20 cellular contexts compared by ENCODE assay signal in the genomic region with DNA sequence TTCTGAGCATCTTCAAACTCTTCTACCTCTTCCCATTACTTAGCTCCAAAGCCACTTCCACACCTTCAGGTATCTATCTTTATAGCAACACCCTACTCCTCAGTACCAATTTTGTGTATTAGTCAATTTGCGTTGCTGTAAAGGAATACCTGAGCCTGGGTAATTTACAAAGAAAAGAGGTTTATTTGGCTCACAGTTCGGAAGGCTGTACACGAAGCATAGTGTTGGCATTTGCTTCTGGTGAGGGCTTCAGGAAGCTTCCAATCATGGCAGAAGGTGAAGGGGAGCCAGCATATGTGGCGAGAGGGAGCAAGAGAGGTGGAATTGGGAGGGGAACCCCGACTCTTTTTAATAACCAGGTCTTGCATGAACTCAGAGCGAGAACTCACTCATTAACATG. TPM values are rescaled to one million over a fixed set of nuclear protein-coding genes. Genes with fewer than 3 reads are reported as not detected.
DNase-seq lines count a peak whose midpoint lies in the region; ATAC-seq, FAIRE-seq and TF ChIP-seq lines count a peak whose summit lies in the region.
"Had no signal": no experiment of that assay in that cellular context is flagged by ENCODE, and none has a peak within 500 bp of the region (broad histone marks: within the 10 kb centered on the region; RNA-seq: fewer than 3 reads in every experiment).

No MANE protein-coding gene starts in this region.

- H3K27me3 Mint-ChIP-seq in Caco-2 (ENCODE audit: insufficient read depth, unreplicated experiment): no peaks in the 10 kb centered on the region
- H3K27me3 Mint-ChIP-seq in activated T-helper 1 cell treated with anti-CD3 and anti-CD28 coated beads, Interleukin-12 subunit alpha, Interleukin-12 subunit beta, Interleukin-2, Interleukin-4 antibody, amounts not matched to agents 30 ng/mL and 10 ng/mL and 1 ng/mL, durations not matched to agents 14 hours and 24 hours and 36 hours (ENCODE audit: insufficient read depth): peaks cover 4% of the 10 kb centered on the region

- POLR2A ChIA-PET in Caco-2 (lab: Charles Lee): no interaction called here
- POLR2A ChIA-PET in K562 (lab: Yijun Ruan, JAX): interaction anchor here (0.7 kb wide), 1 partner anchor 103 kb away, joined by 3 read pairs; no protein-coding TSS in a partner anchor

- no TSS peak for BruUV-seq in Caco-2 (replicated peaks; lab: Mats Ljungman, UMichigan)
- BruUV-seq in K562 (replicated peaks; lab: Mats Ljungman, UMichigan): no TSS peak

- CTCF ChIA-PET in Caco-2 (lab: Charles Lee) (no interaction called here), K562 (lab: Yijun Ruan, JAX; ENCODE audit: low intra/inter-chr PET ratio) (no interaction called here)

- DNase-seq in Caco-2 (peak in 1 of 2 experiments; percentile 7), K562 (ENCODE audit: extremely low read depth in 1 of 4, low spot score in 3 of 4) (no peak), AG08395 (ENCODE audit: low spot score) (no peak), Karpas-422 (no peak), GM20000 (ENCODE audit: low spot score) (no peak)
- no peak for DNase-seq in activated T-helper 1 cell treated with anti-CD3 and anti-CD28 coated beads, Interleukin-12 subunit alpha, Interleukin-12 subunit beta, Interleukin-2, Interleukin-4 antibody, amounts not matched to agents 30 ng/mL and 10 ng/mL and 1 ng/mL, durations not matched to agents 14 hours and 24 hours and 36 hours (ENCODE audit: low spot score)
- DNase-seq: 8988T; Calu3; CD4-positive, CD25-positive, alpha-beta regulatory T cell; DMS79 had no signal

- H3K9me3 Mint-ChIP-seq in Caco-2 (ENCODE audit: unreplicated experiment): peaks cover 3% of the 10 kb centered on the region
- peaks cover 11% of the 10 kb centered on the region for H3K9me3 Mint-ChIP-seq in activated T-helper 1 cell treated with anti-CD3 and anti-CD28 coated beads, Interleukin-12 subunit alpha, Interleukin-12 subunit beta, Interleukin-2, Interleukin-4 antibody, amounts not matched to agents 30 ng/mL and 10 ng/mL and 1 ng/mL, durations not matched to agents 14 hours and 24 hours and 36 hours

- TF ChIP-seq CTCF in Caco-2 (IDR thresholded peaks at IDR 0.05; ENCODE audit: insufficient read depth in 1 of 2, low read depth in 1 of 2, low read length in 1 of 2, severe bottlenecking in 1 of 2, unreplicated experiment in 1 of 2) (no peak), K562 (IDR thresholded peaks at IDR 0.05 in 2 of 3, conservative IDR thresholded peaks at IDR 0.05 in 1 of 3; ENCODE audit: insufficient read depth in 2 of 3, low read depth in 1 of 3, low read length in 3 of 3) (no peak), GM20000 (IDR thresholded peaks at IDR 0.05; ENCODE audit: extremely low read depth, missing control alignments) (no peak)

- no peak for ATAC-seq in K562
- ATAC-seq: GM12878 had no signal

- H3K9ac ChIP-seq in HUES6 (ENCODE audit: low read length) (no peak overlapping the region), K562 (ENCODE audit: insufficient read depth in 1 of 2, low read depth in 2 of 2, low read length in 2 of 2) (no peak overlapping the region), iPS-18a (ENCODE audit: low read length) (no peak overlapping the region), Karpas-422 (ENCODE audit: low read length) (no peak overlapping the region)
- H3K9ac ChIP-seq: BLaER1 treated with 17β-estradiol and CSF1 and Interleukin-3, amounts not matched to agents 10 nM and 100 nM; KMS-11 had no signal

- intact Hi-C loops in Caco-2 (cut with micrococcal nuclease; ENCODE audit: unreplicated experiment) (no loop called here), K562 (cut with micrococcal nuclease) (loop anchor here (5.0 kb wide), 1 partner anchor 175 kb away; no protein-coding TSS in a partner anchor)
- intact Hi-C loops in activated T-helper 1 cell treated with anti-CD3 and anti-CD28 coated beads, Interleukin-12 subunit alpha, Interleukin-12 subunit beta, Interleukin-2, Interleukin-4 antibody, amounts not matched to agents 30 ng/mL and 10 ng/mL and 1 ng/mL, durations not matched to agents 14 hours and 24 hours and 36 hours (cut with micrococcal nuclease): no loop called here

- peaks cover 6% of the 10 kb centered on the region; the same call in 1 of the 2 replicates for H4K20me1 ChIP-seq in K562 (replicated peaks; ENCODE audit: control insufficient read depth, insufficient read depth, low read length)
- 0 out of 2 replicates have a peak, but pooled peaks cover 3% of the 10 kb centered on the region for H4K20me1 ChIP-seq in Karpas-422 (ENCODE audit: insufficient read depth, low read depth, low read length)

- peaks cover 24% of the 10 kb centered on the region for H3K4me1 ChIP-seq in Caco-2
- H3K4me1 ChIP-seq in HUES6 (ENCODE audit: control insufficient read depth, insufficient read depth, low read length): peaks cover 35% of the 10 kb centered on the region
- peaks cover 0 to 10% of the 10 kb centered on the region in 2 experiments; a peak in 1 of 5 replicates for H3K4me1 ChIP-seq in K562 (replicated peaks in 1 of 2; ENCODE audit: control insufficient read depth in 2 of 2, insufficient read depth in 2 of 2, low read length in 2 of 2)
- H3K4me1 ChIP-seq in iPS-18a (ENCODE audit: control insufficient read depth, low read depth, low read length): peaks cover 48% of the 10 kb centered on the region
- H3K4me1 ChIP-seq in Karpas-422 (ENCODE audit: low read length): no peaks in the 10 kb centered on the region

- H3K9me1 ChIP-seq in K562 (ENCODE audit: control insufficient read depth, insufficient read depth, low read length): no peaks in the 10 kb centered on the region

- H3K9me3 ChIP-seq in Caco-2 (peaks cover 4% of the 10 kb centered on the region), HUES6 (ENCODE audit: control insufficient read depth, insufficient read depth, low read depth, low read length) (peaks cover 19% of the 10 kb centered on the region), K562 (replicated peaks; ENCODE audit: control insufficient read depth, insufficient read depth, low read depth, low read length) (peaks cover 5% of the 10 kb centered on the region), iPS-18a (ENCODE audit: control insufficient read depth, low read depth, low read length) (peaks cover 2% of the 10 kb centered on the region), Karpas-422 (ENCODE audit: low read length) (no peaks in the 10 kb centered on the region)

- FAIRE-seq in K562 (lab: Jason Lieb, UNC): no peak
- FAIRE-seq: GM12878, GM18507, H54, HTR-8/SVneo had no signal

- H3K27ac ChIP-seq in HUES6 (ENCODE audit: low read depth, low read length) (peak overlapping the region; percentile 43; the same call in 1 of the 2 replicates), K562 (ENCODE audit: extremely low read depth, low read depth, low read length) (no peak overlapping the region), iPS-18a (ENCODE audit: low read length) (peak overlapping the region; percentile 16), Karpas-422 (ENCODE audit: low read length) (no peak overlapping the region)
- H3K27ac ChIP-seq: BLaER1 treated with 17β-estradiol and CSF1 and Interleukin-3, amounts not matched to agents 10 nM and 100 nM; KMS-11 had no signal

- peak overlapping the region; percentile 96 for H3K27ac Mint-ChIP-seq in Caco-2 (ENCODE audit: unreplicated experiment)
- H3K27ac Mint-ChIP-seq in activated T-helper 1 cell treated with anti-CD3 and anti-CD28 coated beads, Interleukin-12 subunit alpha, Interleukin-12 subunit beta, Interleukin-2, Interleukin-4 antibody, amounts not matched to agents 30 ng/mL and 10 ng/mL and 1 ng/mL, durations not matched to agents 14 hours and 24 hours and 36 hours: no peak overlapping the region
- H3K27ac Mint-ChIP-seq: CD4-positive, CD25-positive, alpha-beta regulatory T cell; IgD-negative memory B cell had no signal

- peak overlapping the region; percentile 6 for H3K4me3 Mint-ChIP-seq in Caco-2 (ENCODE audit: unreplicated experiment)
- H3K4me3 Mint-ChIP-seq in activated T-helper 1 cell treated with anti-CD3 and anti-CD28 coated beads, Interleukin-12 subunit alpha, Interleukin-12 subunit beta, Interleukin-2, Interleukin-4 antibody, amounts not matched to agents 30 ng/mL and 10 ng/mL and 1 ng/mL, durations not matched to agents 14 hours and 24 hours and 36 hours: no peak overlapping the region
- H3K4me3 Mint-ChIP-seq: CD4-positive, CD25-positive, alpha-beta regulatory T cell; IgD-negative memory B cell had no signal

- TF ChIP-seq POLR2A in K562 (conservative IDR thresholded peaks at IDR 0.05): no peak

- H3K4me1 Mint-ChIP-seq in Caco-2 (ENCODE audit: low read depth, unreplicated experiment): peaks cover 19% of the 10 kb centered on the region
- H3K4me1 Mint-ChIP-seq in activated T-helper 1 cell treated with anti-CD3 and anti-CD28 coated beads, Interleukin-12 subunit alpha, Interleukin-12 subunit beta, Interleukin-2, Interleukin-4 antibody, amounts not matched to agents 30 ng/mL and 10 ng/mL and 1 ng/mL, durations not matched to agents 14 hours and 24 hours and 36 hours (ENCODE audit: low read depth): no peaks in the 10 kb centered on the region
- H3K4me1 Mint-ChIP-seq: CD4-positive, CD25-positive, alpha-beta regulatory T cell; IgD-negative memory B cell had no signal

- H3K79me2 ChIP-seq in K562 (ENCODE audit: control insufficient read depth, insufficient read depth, low read length): no peaks in the 10 kb centered on the region
- no peaks in the 10 kb centered on the region for H3K79me2 ChIP-seq in Karpas-422 (ENCODE audit: low read length)

- no peaks in the 10 kb centered on the region for H3K36me3 ChIP-seq in Caco-2 (ENCODE audit: control insufficient read depth, insufficient read depth, low read length)
- no peaks in the 10 kb centered on the region for H3K36me3 ChIP-seq in HUES6 (ENCODE audit: control insufficient read depth, insufficient read depth, low read length)
- H3K36me3 ChIP-seq in K562 (ENCODE audit: control insufficient read depth, insufficient read depth, low read length): no peaks in the 10 kb centered on the region
- no peaks in the 10 kb centered on the region for H3K36me3 ChIP-seq in iPS-18a (ENCODE audit: control insufficient read depth, low read depth, low read length)
- H3K36me3 ChIP-seq in Karpas-422 (ENCODE audit: insufficient read depth, low read length): no peaks in the 10 kb centered on the region

- in situ Hi-C loops in K562 (cut with MboI): no loop called here

- WGBS in K562 (ENCODE audit: insufficient coverage, low coverage, missing lambda C conversion rate): 4% methylated on average over 6 of the region's 6 CpGs

- H2AFZ ChIP-seq in K562 (ENCODE audit: low read depth, low read length) (no peak overlapping the region), Karpas-422 (ENCODE audit: low read length) (no peak overlapping the region)

- H3K4me2 ChIP-seq in K562 (ENCODE audit: insufficient read depth, low read length) (no peak overlapping the region), Karpas-422 (ENCODE audit: low read depth, low read length, poor library complexity, severe bottlenecking) (no peak overlapping the region)
- H3K4me2 ChIP-seq: KMS-11 had no signal

- H3K27me3 ChIP-seq in Caco-2 (replicated peaks; ENCODE audit: control insufficient read depth, insufficient read depth, low read length): no peaks in the 10 kb centered on the region
- H3K27me3 ChIP-seq in HUES6 (ENCODE audit: control insufficient read depth, insufficient read depth, low read length): no peaks in the 10 kb centered on the region
- peaks cover 53 to 76% of the 10 kb centered on the region in 2 experiments for H3K27me3 ChIP-seq in K562 (ENCODE audit: control insufficient read depth in 2 of 2, insufficient read depth in 2 of 2, low read length in 2 of 2)
- H3K27me3 ChIP-seq in iPS-18a (ENCODE audit: control insufficient read depth, insufficient read depth, low read length): no peaks in the 10 kb centered on the region
- no peaks in the 10 kb centered on the region for H3K27me3 ChIP-seq in Karpas-422 (ENCODE audit: low read length)
- H3K27me3 ChIP-seq: BLaER1 treated with 17β-estradiol and CSF1 and Interleukin-3, amounts not matched to agents 10 nM and 100 nM had no signal

- no peak overlapping the region for H3K4me3 ChIP-seq in Caco-2 (ENCODE audit: low read depth, low read length)
- no peak overlapping the region for H3K4me3 ChIP-seq in HUES6 (ENCODE audit: low read depth, low read length)
- no peak overlapping the region for H3K4me3 ChIP-seq in K562
- peak overlapping the region; percentile 39 for H3K4me3 ChIP-seq in iPS-18a (ENCODE audit: low read length)
- H3K4me3 ChIP-seq in Karpas-422 (ENCODE audit: low read length): no peak overlapping the region
- H3K4me3 ChIP-seq: BLaER1 treated with 17β-estradiol and CSF1 and Interleukin-3, amounts not matched to agents 10 nM and 100 nM; GM12878 had no signal

- TF ChIP-seq RAD21 in K562 (CRISPR knock-in tag; conservative IDR thresholded peaks at IDR 0.05 in 1 of 2, IDR thresholded peaks at IDR 0.05 in 1 of 2): no peak

- no peak for TF ChIP-seq EP300 in K562 (IDR thresholded peaks at IDR 0.05; ENCODE audit: low read length)

- H3K36me3 Mint-ChIP-seq in Caco-2 (ENCODE audit: insufficient read depth, unreplicated experiment): peaks cover 41% of the 10 kb centered on the region
- peaks cover 3% of the 10 kb centered on the region for H3K36me3 Mint-ChIP-seq in activated T-helper 1 cell treated with anti-CD3 and anti-CD28 coated beads, Interleukin-12 subunit alpha, Interleukin-12 subunit beta, Interleukin-2, Interleukin-4 antibody, amounts not matched to agents 30 ng/mL and 10 ng/mL and 1 ng/mL, durations not matched to agents 14 hours and 24 hours and 36 hours (ENCODE audit: low read depth)
- H3K36me3 Mint-ChIP-seq: CD4-positive, CD25-positive, alpha-beta regulatory T cell; IgD-negative memory B cell had no signal

- no peaks in the 10 kb centered on the region for H3K9me2 ChIP-seq in Karpas-422 (replicated peaks; ENCODE audit: insufficient read depth, low read length)

RNA-seq across cellular contexts. Expression of a gene that starts 17.6 kb away (rescaled TPM):
- total RNA-seq in Caco-2 (2022): not detected in 2 replicates
- total RNA-seq in K562 (2011; cell fraction: chromatin; rRNA removed; ENCODE audit: low replicate concordance): 0.19 and 0.23 TPM in 2 replicates
- not detected in 2 replicates for total RNA-seq in K562 (2011; cell fraction: nucleolus; rRNA removed)
- total RNA-seq in K562 (2011; cell fraction: nucleoplasm; rRNA removed): not detected in 2 replicates
- not detected in 2 replicates for total RNA-seq in K562 (2014; rRNA removed)
- total RNA-seq in K562 (2014; rRNA removed; fragmentation: Illumina TruSeq; extraction: Trizol): not detected in 2 replicates
- not detected in 2 replicates for total RNA-seq in K562 (2015; rRNA removed; fragmentation: Illumina TruSeq; extraction: Trizol)
- not detected in 2 replicates for total RNA-seq in K562 (2021)
- polyA plus RNA-seq in K562 (2011; rRNA removed): not detected in 2 replicates
- polyA plus RNA-seq in K562 (2011; cell fraction: cytosol; rRNA removed): not detected in 2 replicates
- polyA plus RNA-seq in K562 (2011; cell fraction: nucleus; rRNA removed): 0.09 TPM in 1 of 2 replicates, not detected in the other
- not detected in 2 replicates for polyA plus RNA-seq in K562 (2012)
- polyA plus RNA-seq in K562 (2014; fragmentation: Illumina TruSeq; extraction: Trizol): not detected in 2 replicates
- polyA plus RNA-seq in K562 (2014; fragmentation: Nextera tagmentation; extraction: Ambion mirVana): not detected
- polyA plus RNA-seq in K562 (2014; rRNA removed): not detected in 2 replicates
- polyA minus RNA-seq in K562 (2011; rRNA and poly(A)+ RNA removed): not detected in 2 replicates
- not detected in 2 replicates for polyA minus RNA-seq in K562 (2011; cell fraction: cytosol; rRNA and poly(A)+ RNA removed)
- not detected in 2 replicates for polyA minus RNA-seq in K562 (2011; cell fraction: nucleus; rRNA and poly(A)+ RNA removed)
- not detected in 2 replicates for total RNA-seq in Karpas-422 (2014; rRNA removed; shearing (Covaris generic); ENCODE audit: low replicate concordance)
- 0.22 TPM in 1 of 2 replicates, not detected in the other for total RNA-seq in activated T-helper 1 cell treated with anti-CD3 and anti-CD28 coated beads, Interleukin-12 subunit alpha, Interleukin-12 subunit beta, Interleukin-2, Interleukin-4 antibody, amounts not matched to agents 30 ng/mL and 10 ng/mL and 1 ng/mL, durations not matched to agents 14 hours and 24 hours and 36 hours
- total RNA-seq: Calu3, G401, GM12878 had no signal
- polyA plus RNA-seq: GM12878, IgD-negative memory B cell had no signal

RNA-seq across cellular contexts. Expression of a gene that starts 47.7 kb away (rescaled TPM):
- total RNA-seq in Caco-2 (2022): 0.52 and 0.95 TPM in 2 replicates
- total RNA-seq in K562 (2011; cell fraction: chromatin; rRNA removed; ENCODE audit: low replicate concordance): 0.32 TPM in 1 of 2 replicates, not detected in the other
- not detected in 2 replicates for total RNA-seq in K562 (2011; cell fraction: nucleolus; rRNA removed)
- total RNA-seq in K562 (2011; cell fraction: nucleoplasm; rRNA removed): not detected in 2 replicates
- total RNA-seq in K562 (2014; rRNA removed): 0.08 TPM in 1 of 2 replicates, not detected in the other
- total RNA-seq in K562 (2014; rRNA removed; fragmentation: Illumina TruSeq; extraction: Trizol): not detected in 2 replicates
- total RNA-seq in K562 (2015; rRNA removed; fragmentation: Illumina TruSeq; extraction: Trizol): not detected in 2 replicates
- 0.09 TPM in 1 of 2 replicates, not detected in the other for total RNA-seq in K562 (2021)
- polyA plus RNA-seq in K562 (2011; rRNA removed): not detected in 2 replicates
- polyA plus RNA-seq in K562 (2011; cell fraction: cytosol; rRNA removed): 0.04 TPM in 1 of 2 replicates, not detected in the other
- 0.11 and 0.31 TPM in 2 replicates for polyA plus RNA-seq in K562 (2011; cell fraction: nucleus; rRNA removed)
- polyA plus RNA-seq in K562 (2012): 0.21 and 0.39 TPM in 2 replicates
- polyA plus RNA-seq in K562 (2014; fragmentation: Illumina TruSeq; extraction: Trizol): not detected in 2 replicates
- not detected for polyA plus RNA-seq in K562 (2014; fragmentation: Nextera tagmentation; extraction: Ambion mirVana)
- 0.05 and 0.24 TPM in 2 replicates for polyA plus RNA-seq in K562 (2014; rRNA removed)
- not detected in 2 replicates for polyA minus RNA-seq in K562 (2011; rRNA and poly(A)+ RNA removed)
- polyA minus RNA-seq in K562 (2011; cell fraction: cytosol; rRNA and poly(A)+ RNA removed): not detected in 2 replicates
- not detected in 2 replicates for polyA minus RNA-seq in K562 (2011; cell fraction: nucleus; rRNA and poly(A)+ RNA removed)
- total RNA-seq in Karpas-422 (2014; rRNA removed; shearing (Covaris generic); ENCODE audit: low replicate concordance): not detected in 2 replicates
- total RNA-seq in activated T-helper 1 cell treated with anti-CD3 and anti-CD28 coated beads, Interleukin-12 subunit alpha, Interleukin-12 subunit beta, Interleukin-2, Interleukin-4 antibody, amounts not matched to agents 30 ng/mL and 10 ng/mL and 1 ng/mL, durations not matched to agents 14 hours and 24 hours and 36 hours: not detected in 2 replicates
- total RNA-seq: Calu3, GM12878 had no signal

Comparison
In these comparisons a context has a peak if more than half of its experiments do, and no peak if none do; other contexts are left out.
1. H3K27ac ChIP-seq: peak in HUES6 (single experiment) and iPS-18a (single experiment); none in K562 (single experiment) and Karpas-422 (single experiment).